Comparison of ENCODE assay signal across 8 cellular contexts in the genomic region with DNA sequence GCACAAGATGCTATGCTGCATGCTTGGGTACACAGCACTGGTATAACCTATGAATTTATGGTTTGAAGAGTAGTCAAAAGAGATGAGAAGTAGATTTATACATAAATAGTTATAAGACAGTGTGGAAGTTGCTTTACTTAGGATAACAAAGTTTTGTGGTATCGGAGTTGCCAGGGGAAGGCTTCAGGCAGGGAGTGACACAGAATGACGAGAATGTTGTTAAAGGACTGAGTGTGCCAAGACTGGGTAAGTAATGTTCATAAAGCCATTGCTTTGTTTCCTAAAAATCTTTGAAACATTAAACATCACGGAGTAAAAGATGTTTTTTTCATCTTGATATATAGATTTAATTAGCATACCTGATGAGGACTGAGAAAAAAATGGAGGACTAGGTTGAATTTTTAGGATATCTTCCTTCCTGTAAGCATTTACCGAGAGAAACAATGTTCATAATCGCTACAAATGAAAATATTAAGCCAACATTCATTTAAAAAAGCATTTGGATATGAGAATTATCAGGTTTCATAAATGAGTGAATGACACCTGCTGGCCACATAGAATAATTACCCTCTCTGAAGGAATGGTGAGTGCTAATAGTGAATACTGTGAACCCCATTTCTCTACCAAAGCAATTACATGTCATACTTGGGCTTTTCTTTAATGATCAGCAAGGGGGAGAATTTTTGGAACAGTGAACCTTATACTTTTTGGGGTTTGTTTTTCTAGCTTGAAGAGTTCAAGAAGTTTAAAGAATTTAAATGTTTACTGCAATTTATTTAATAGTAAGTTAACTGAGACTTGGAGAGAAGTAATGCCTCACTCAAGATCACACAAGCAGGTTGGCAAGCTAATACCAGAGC. TPM values are rescaled to one million over a fixed set of nuclear protein-coding genes. Genes with fewer than 3 reads are reported as not detected.
A peak's percentile ranks its signal among the peaks of the same experiment; 100 is the strongest.
DNase-seq lines count a peak whose midpoint lies in the region; ATAC-seq and TF ChIP-seq lines count a peak whose summit lies in the region.

No MANE protein-coding gene starts in this region.

- no peaks in the 10 kb centered on the region for H3K9me3 ChIP-seq in MM.1S (replicated peaks; ENCODE audit: insufficient read depth, low read length)

- H3K4me1 Mint-ChIP-seq in T-helper 2 cell treated with Interferon-gamma antibody and Interleukin-4, amounts not matched to agents 5 μg/mL and 100 μg/mL, for 36 hours (ENCODE audit: low read depth) = peaks cover 1% of the 10 kb centered on the region

- no peaks in the 10 kb centered on the region for H3K36me3 Mint-ChIP-seq in T-helper 2 cell treated with Interferon-gamma antibody and Interleukin-4, amounts not matched to agents 5 μg/mL and 100 μg/mL, for 36 hours (ENCODE audit: low read depth)

- no peaks in the 10 kb centered on the region for H3K4me1 ChIP-seq in MM.1S (ENCODE audit: low read length)

- no peak overlapping the region for H3K4me3 Mint-ChIP-seq in T-helper 2 cell treated with Interferon-gamma antibody and Interleukin-4, amounts not matched to agents 5 μg/mL and 100 μg/mL, for 36 hours

- ATAC-seq in GM19035 (IDR thresholded peaks at IDR 0.05; ENCODE audit: unreplicated experiment) = peak; percentile 66
- no peak for ATAC-seq in GM21786 (IDR thresholded peaks at IDR 0.05; ENCODE audit: unreplicated experiment)

- H3K9ac ChIP-seq in MM.1S (ENCODE audit: low read length) = no peak overlapping the region

- H3K4me2 ChIP-seq in MM.1S (ENCODE audit: low read depth, low read length) = no peak overlapping the region

- no peak for DNase-seq in BJ (ENCODE audit: low read depth)
- DNase-seq in MM.1S = peak; percentile 22
- DNase-seq in astrocyte of the hippocampus (ENCODE audit: low read depth, low spot score) = peak; percentile 49
- no peak for DNase-seq in kidney epithelial cell (ENCODE audit: low read depth)
- DNase-seq in T-helper 2 cell treated with Interferon-gamma antibody and Interleukin-4, amounts not matched to agents 5 μg/mL and 100 μg/mL, for 36 hours (ENCODE audit: low spot score) = no peak
- no peak for DNase-seq in NCI-H2029 (lab: John Stamatoyannopoulos, UW)

- H3K27ac Mint-ChIP-seq in T-helper 2 cell treated with Interferon-gamma antibody and Interleukin-4, amounts not matched to agents 5 μg/mL and 100 μg/mL, for 36 hours = no peak overlapping the region

- CTCF ChIA-PET in BJ (lab: Yijun Ruan, JAX) = interaction anchor here (0.8 to 6.2 kb wide), 9 partner anchors 17 to 406 kb away, joined by 3 to 85 read pairs (median 5); a partner anchor contains a TSS

- H3K36me3 ChIP-seq in BJ (ENCODE audit: control insufficient read depth, insufficient read depth, low read length) (no peaks in the 10 kb centered on the region), MM.1S (replicated peaks; ENCODE audit: insufficient read depth, low read length) (no peaks in the 10 kb centered on the region), kidney epithelial cell (ENCODE audit: control insufficient read depth, insufficient read depth, low read length) (no peaks in the 10 kb centered on the region)

- no peaks in the 10 kb centered on the region for H3K9me3 Mint-ChIP-seq in T-helper 2 cell treated with Interferon-gamma antibody and Interleukin-4, amounts not matched to agents 5 μg/mL and 100 μg/mL, for 36 hours

- no peak overlapping the region for H3K27ac ChIP-seq in MM.1S (ENCODE audit: low read length)

- H3K27me3 ChIP-seq in BJ (ENCODE audit: control insufficient read depth, insufficient read depth, low read length) (no peaks in the 10 kb centered on the region; the same call in 1 of the 2 replicates), MM.1S (replicated peaks; ENCODE audit: insufficient read depth, low read length) (no peaks in the 10 kb centered on the region), kidney epithelial cell (ENCODE audit: control insufficient read depth, insufficient read depth, low read length) (no peaks in the 10 kb centered on the region)

- no peaks in the 10 kb centered on the region for H4K20me1 ChIP-seq in MM.1S (ENCODE audit: insufficient read depth, low read length)

- POLR2A ChIA-PET in BJ (lab: Charles Lee) = no interaction called here

- H3K4me3 ChIP-seq in BJ (ENCODE audit: low read depth, low read length) (no peak overlapping the region), MM.1S (ENCODE audit: low read length) (no peak overlapping the region), kidney epithelial cell (ENCODE audit: low read depth, low read length) (no peak overlapping the region)

- peaks cover 3% of the 10 kb centered on the region for H3K27me3 Mint-ChIP-seq in T-helper 2 cell treated with Interferon-gamma antibody and Interleukin-4, amounts not matched to agents 5 μg/mL and 100 μg/mL, for 36 hours (ENCODE audit: low read depth)

- H3K79me2 ChIP-seq in MM.1S (ENCODE audit: low read length) = no peaks in the 10 kb centered on the region

- H2AFZ ChIP-seq in MM.1S (ENCODE audit: low read length) = no peak overlapping the region

- peak; percentile 48 for TF ChIP-seq CTCF in BJ (IDR thresholded peaks at IDR 0.05; ENCODE audit: insufficient read depth, low read depth, low read length)
- TF ChIP-seq CTCF in MM.1S (IDR thresholded peaks at IDR 0.05; ENCODE audit: low read length) = peak; percentile 41
- TF ChIP-seq CTCF in kidney epithelial cell (IDR thresholded peaks at IDR 0.05; ENCODE audit: insufficient read depth, low read length, poor library complexity, severe bottlenecking) = peak; percentile 44

- H3F3A ChIP-seq in MM.1S (ENCODE audit: insufficient read depth, low read length) = no peaks in the 10 kb centered on the region

- no peaks in the 10 kb centered on the region for H3K9me2 ChIP-seq in MM.1S (replicated peaks; ENCODE audit: insufficient read depth, low read length)

RNA-seq across cellular contexts. Expression of a gene that starts 28.4 kb away (rescaled TPM):
- 13.7 and 23.5 TPM in 2 replicates for polyA plus RNA-seq in BJ (2011; rRNA removed)
- 4.1 and 4.2 TPM in 2 replicates for polyA minus RNA-seq in BJ (2011; rRNA and poly(A)+ RNA removed)
- 10.2 and 10.7 TPM in 2 replicates for total RNA-seq in kidney epithelial cell

RNA-seq across cellular contexts. Expression of a gene that starts 29.6 kb away (rescaled TPM):
- 4.6 and 8.1 TPM in 2 replicates for polyA plus RNA-seq in BJ (2011; rRNA removed)
- polyA minus RNA-seq in BJ (2011; rRNA and poly(A)+ RNA removed) = 13.7 and 26.2 TPM in 2 replicates
- total RNA-seq in kidney epithelial cell = 36.4 and 40.1 TPM in 2 replicates

Comparison
In these comparisons a context has a peak if more than half of its experiments do, and no peak if none do; other contexts are left out.
1. DNase-seq: peak in MM.1S (single experiment) and astrocyte of the hippocampus (single experiment); none in BJ (single experiment), kidney epithelial cell (single experiment), T-helper 2 cell treated with Interferon-gamma antibody and Interleukin-4, amounts not matched to agents 5 μg/mL and 100 μg/mL, for 36 hours (single experiment) and NCI-H2029 (single experiment).
2. Peak in every context shown above with its lines, with median percentiles within 50 percentile points of each other: CTCF ChIP-seq.